12 cellular contexts compared by ENCODE assay signal in genomic region chr12:127363392-127363791, GRCh38.
DNase-seq lines count a peak whose midpoint lies in the region; ATAC-seq and TF ChIP-seq lines count a peak whose summit lies in the region.
"Had no signal": no experiment of that assay in that cellular context is flagged by ENCODE, and none has a peak within 500 bp of the region (broad histone marks: within the 10 kb centered on the region; RNA-seq: fewer than 3 reads in every experiment).

No MANE protein-coding gene starts in this region.

- ATAC-seq in GM18858 (IDR thresholded peaks at IDR 0.05; ENCODE audit: unreplicated experiment) (no peak), GM18873 (IDR thresholded peaks at IDR 0.05; ENCODE audit: low FRiP score, unreplicated experiment) (no peak)

- H3K4me1 Mint-ChIP-seq in progenitor cell of endocrine pancreas (ENCODE audit: low read depth), result no peaks in the 10 kb centered on the region
- H3K4me1 Mint-ChIP-seq: activated naive CD4-positive, alpha-beta T cell treated with anti-CD3 and anti-CD28 coated beads, Interleukin-2, amount 10 ng/mL, durations not matched to agents 7 days and 5 days had no signal

- no peak overlapping the region for H3K27ac Mint-ChIP-seq in progenitor cell of endocrine pancreas
- H3K27ac Mint-ChIP-seq: activated naive CD4-positive, alpha-beta T cell treated with anti-CD3 and anti-CD28 coated beads, Interleukin-2, amount 10 ng/mL, durations not matched to agents 7 days and 5 days had no signal

- DNase-seq in NCI-H2081 (lab: John Stamatoyannopoulos, UW) (peak; percentile 4 to 5), NCI-H2081 treated with DMSO at 0.1 percent for 48 hours (lab: John Stamatoyannopoulos, UW) (no peak), NAMALWA (ENCODE audit: low spot score) (peak; percentile 30), cardiac fibroblast (ENCODE audit: low read depth in 2 of 2) (peak in 1 of 2 donors; percentile 53), progenitor cell of endocrine pancreas (ENCODE audit: low spot score, unreplicated experiment) (no peak)
- no peak for DNase-seq in activated naive CD4-positive, alpha-beta T cell treated with Interleukin-2 at 50 U/mL for 16 hours
- DNase-seq: activated CD4-positive, alpha-beta T cell treated with anti-CD3 and anti-CD28 coated beads for 4 hours; activated naive CD4-positive, alpha-beta T cell treated with anti-CD3 and anti-CD28 coated beads, Interleukin-2, amount 10 ng/mL, durations not matched to agents 7 days and 5 days; ovary; trophoblast cell had no signal

- TF ChIP-seq CTCF in cardiac fibroblast (IDR thresholded peaks at IDR 0.05; ENCODE audit: low read depth, low read length) (peak; percentile 61), progenitor cell of endocrine pancreas (IDR thresholded peaks at IDR 0.05; ENCODE audit: unreplicated experiment) (peak; percentile 30)

- H3K4me3 ChIP-seq in cardiac fibroblast (replicated peaks in 1 of 2; ENCODE audit: low read depth in 2 of 2, low read length in 2 of 2), result no peak overlapping the region
- H3K4me3 ChIP-seq: ovary had no signal

- no peaks in the 10 kb centered on the region for H3K27me3 Mint-ChIP-seq in progenitor cell of endocrine pancreas
- H3K27me3 Mint-ChIP-seq: activated naive CD4-positive, alpha-beta T cell treated with anti-CD3 and anti-CD28 coated beads, Interleukin-2, amount 10 ng/mL, durations not matched to agents 7 days and 5 days had no signal

- peaks cover 9% of the 10 kb centered on the region for H3K9me3 Mint-ChIP-seq in progenitor cell of endocrine pancreas (ENCODE audit: low read depth)
- H3K9me3 Mint-ChIP-seq: activated naive CD4-positive, alpha-beta T cell treated with anti-CD3 and anti-CD28 coated beads, Interleukin-2, amount 10 ng/mL, durations not matched to agents 7 days and 5 days had no signal

- H3K4me3 Mint-ChIP-seq in progenitor cell of endocrine pancreas (ENCODE audit: low read depth), result no peak overlapping the region
- H3K4me3 Mint-ChIP-seq: activated naive CD4-positive, alpha-beta T cell treated with anti-CD3 and anti-CD28 coated beads, Interleukin-2, amount 10 ng/mL, durations not matched to agents 7 days and 5 days had no signal

- H3K36me3 Mint-ChIP-seq in progenitor cell of endocrine pancreas (ENCODE audit: insufficient read depth), result no peaks in the 10 kb centered on the region
- H3K36me3 Mint-ChIP-seq: activated naive CD4-positive, alpha-beta T cell treated with anti-CD3 and anti-CD28 coated beads, Interleukin-2, amount 10 ng/mL, durations not matched to agents 7 days and 5 days had no signal

Comparison
In these comparisons a context has a peak if more than half of its experiments do, and no peak if none do; other contexts are left out.
1. DNase-seq: peak in NCI-H2081 (2 of 2) and NAMALWA (single experiment); none in NCI-H2081 treated with DMSO at 0.1 percent for 48 hours (single experiment), progenitor cell of endocrine pancreas (single experiment) and activated naive CD4-positive, alpha-beta T cell treated with Interleukin-2 at 50 U/mL for 16 hours (single experiment).